ENCODE assay signal across 2 cellular contexts in genomic region chr12:49068879-49069506, GRCh38.
TF ChIP-seq lines count a peak whose summit lies in the region.

No MANE protein-coding gene starts in this region.

TF ChIP-seq in endothelial cell of umbilical vein, 7 proteins besides CTCF, POLR2A, EP300 and RAD21:
- TF ChIP-seq MYC (IDR thresholded peaks at IDR 0.05; ENCODE audit: low read depth, low read length) = no peak

TF ChIP-seq in GM12891, 5 proteins besides CTCF, POLR2A, EP300 and RAD21:
- no peak for TF ChIP-seq SPI1 (IDR thresholded peaks at IDR 0.05; ENCODE audit: low read depth, low read length)
- TF ChIP-seq POLR2AphosphoS5 (IDR thresholded peaks at IDR 0.05; ENCODE audit: low read depth, low read length) = no peak
- TF ChIP-seq POU2F2 (IDR thresholded peaks at IDR 0.05; ENCODE audit: low read depth, low read length) = no peak
- no peak for TF ChIP-seq TAF1 (IDR thresholded peaks at IDR 0.05; ENCODE audit: low read depth, low read length)
- no peak for TF ChIP-seq PAX5 (IDR thresholded peaks at IDR 0.05; ENCODE audit: insufficient read depth, low read length, severe bottlenecking)
